Comparison of ENCODE assay signal across 6 cellular contexts in the genomic region with DNA sequence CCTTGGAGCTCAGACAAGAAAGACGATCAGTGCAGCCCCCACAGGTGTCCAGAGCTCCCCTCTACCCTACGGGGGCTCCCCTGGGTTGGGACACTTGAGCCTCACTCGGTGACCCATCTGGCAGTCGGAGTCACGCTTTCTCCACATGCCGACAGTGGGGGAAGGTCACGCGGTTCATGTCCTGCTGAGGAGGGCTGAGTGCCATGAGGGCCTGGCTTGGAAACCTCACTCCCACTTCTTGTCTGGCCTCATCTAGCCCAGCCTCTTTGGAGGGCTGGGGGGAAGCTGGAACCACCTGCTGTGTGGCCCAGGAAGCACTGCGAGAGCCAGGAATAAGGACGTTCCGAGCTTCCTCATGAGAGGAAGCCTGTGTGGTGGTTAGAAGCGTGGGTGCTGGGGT. TPM values are rescaled to one million over a fixed set of nuclear protein-coding genes. Genes with fewer than 3 reads are reported as not detected.
"Had no signal": no experiment of that assay in that cellular context is flagged by ENCODE, and none has a peak within 500 bp of the region (broad histone marks: within the 10 kb centered on the region; RNA-seq: fewer than 3 reads in every experiment).

No MANE protein-coding gene starts in this region.

RNA-seq across cellular contexts. Expression of a gene that starts 1.8 kb away (rescaled TPM):
- total RNA-seq: HepG2, HT1080, IMR-90, RPMI7951, SK-MEL-5 had no signal
- polyA plus RNA-seq: HepG2, IMR-90, SK-N-SH had no signal
